Comparison of ENCODE assay signal across 17 cellular contexts in the genomic region with DNA sequence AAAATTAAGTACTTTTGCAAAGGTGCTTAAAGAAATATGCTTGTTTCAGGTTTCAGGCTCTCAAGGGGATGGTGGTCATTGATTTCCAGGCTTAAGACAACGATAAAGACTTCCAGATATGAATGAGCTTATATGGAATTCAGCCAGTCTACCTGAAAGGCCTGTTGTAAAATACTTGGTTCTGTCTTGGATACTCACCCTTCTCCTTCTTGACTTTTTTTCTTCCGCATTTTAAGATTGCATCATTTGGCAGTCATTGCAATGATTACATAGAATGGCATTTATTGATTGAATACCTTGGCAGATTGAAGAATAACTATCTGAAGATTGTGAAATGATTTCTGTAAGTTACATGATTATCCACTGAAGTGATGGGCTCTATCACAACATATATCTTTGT.
DNase-seq lines count a peak whose midpoint lies in the region; ATAC-seq and TF ChIP-seq lines count a peak whose summit lies in the region.
"Had no signal": no experiment of that assay in that cellular context is flagged by ENCODE, and none has a peak within 500 bp of the region (broad histone marks: within the 10 kb centered on the region; RNA-seq: fewer than 3 reads in every experiment).

No MANE protein-coding gene starts in this region.

- intact Hi-C loops in head of caudate nucleus (cut with DNase I) = no loop called here

- H3K36me3 ChIP-seq in brain microvascular endothelial cell (replicated peaks) = no peaks in the 10 kb centered on the region
- H3K36me3 ChIP-seq: prostate gland had no signal

- H3K27me3 Mint-ChIP-seq in activated CD8-positive, alpha-beta T cell treated with anti-CD3 and anti-CD28 coated beads, Interleukin-2, amount 10 ng/mL, durations not matched to agents 7 days and 5 days (ENCODE audit: low read depth) = no peaks in the 10 kb centered on the region

- H3K4me3 Mint-ChIP-seq in activated CD8-positive, alpha-beta T cell treated with anti-CD3 and anti-CD28 coated beads, Interleukin-2, amount 10 ng/mL, durations not matched to agents 7 days and 5 days = no peak overlapping the region

- POLR2A ChIA-PET in activated CD8-positive, alpha-beta T cell treated with anti-CD3 and anti-CD28 coated beads, Interleukin-2, amount 10 ng/mL, durations not matched to agents 7 days and 5 days (lab: Charles Lee) = no interaction called here

- no peak overlapping the region for H3K27ac Mint-ChIP-seq in activated CD8-positive, alpha-beta T cell treated with anti-CD3 and anti-CD28 coated beads, Interleukin-2, amount 10 ng/mL, durations not matched to agents 7 days and 5 days
- H3K27ac Mint-ChIP-seq: activated T-helper 2 cell treated with anti-CD3 and anti-CD28 coated beads, Interferon-gamma antibody, Interleukin-2, Interleukin-4, amounts not matched to agents 10 μg/mL and 5 μg/mL and 100 μg/mL, durations not matched to agents 14 hours and 24 hours and 36 hours had no signal

- no peak for ATAC-seq in activated CD8-positive, alpha-beta T cell treated with anti-CD3 and anti-CD28 coated beads, Interleukin-2, amount 10 ng/mL, durations not matched to agents 7 days and 5 days
- ATAC-seq in HG02970 (IDR thresholded peaks at IDR 0.05; ENCODE audit: low FRiP score, unreplicated experiment) (no peak), GM19023 (IDR thresholded peaks at IDR 0.05; ENCODE audit: unreplicated experiment) (no peak)

- TF ChIP-seq CTCF in brain microvascular endothelial cell (IDR thresholded peaks at IDR 0.05; ENCODE audit: low read depth, low read length, missing control alignments) = no peak

- H3K27ac ChIP-seq in brain microvascular endothelial cell = peak overlapping the region; percentile 7
- H3K27ac ChIP-seq: dorsolateral prefrontal cortex, prostate gland had no signal

- no peaks in the 10 kb centered on the region for H3K27me3 ChIP-seq in brain microvascular endothelial cell (replicated peaks)

- H3K9me3 Mint-ChIP-seq in activated CD8-positive, alpha-beta T cell treated with anti-CD3 and anti-CD28 coated beads, Interleukin-2, amount 10 ng/mL, durations not matched to agents 7 days and 5 days (ENCODE audit: insufficient read depth) = no peaks in the 10 kb centered on the region
- H3K9me3 Mint-ChIP-seq: activated T-helper 2 cell treated with anti-CD3 and anti-CD28 coated beads, Interferon-gamma antibody, Interleukin-2, Interleukin-4, amounts not matched to agents 10 μg/mL and 5 μg/mL and 100 μg/mL, durations not matched to agents 14 hours and 24 hours and 36 hours had no signal

- no peaks in the 10 kb centered on the region for H3K36me3 Mint-ChIP-seq in activated CD8-positive, alpha-beta T cell treated with anti-CD3 and anti-CD28 coated beads, Interleukin-2, amount 10 ng/mL, durations not matched to agents 7 days and 5 days (ENCODE audit: low read depth)

- H3K4me3 ChIP-seq in brain microvascular endothelial cell (ENCODE audit: low read depth, low read length) = no peak overlapping the region
- H3K4me3 ChIP-seq: dorsolateral prefrontal cortex, prostate gland had no signal

- CTCF ChIA-PET in activated CD8-positive, alpha-beta T cell treated with anti-CD3 and anti-CD28 coated beads, Interleukin-2, amount 10 ng/mL, durations not matched to agents 7 days and 5 days (lab: Charles Lee) = no interaction called here

- H3K4me1 Mint-ChIP-seq in activated CD8-positive, alpha-beta T cell treated with anti-CD3 and anti-CD28 coated beads, Interleukin-2, amount 10 ng/mL, durations not matched to agents 7 days and 5 days (ENCODE audit: low read depth) = no peaks in the 10 kb centered on the region

- DNase-seq in Caki2 (ENCODE audit: low read depth) (peak; percentile 28), NOMO-1 (lab: John Stamatoyannopoulos, UW; ENCODE audit: unreplicated experiment in 2 of 2) (peak; percentile 10 to 52), brain microvascular endothelial cell (no peak), kidney tubule cell (ENCODE audit: low spot score) (peak; percentile 86), head of caudate nucleus (no peak)
- no peak for DNase-seq in activated CD8-positive, alpha-beta T cell treated with anti-CD3 and anti-CD28 coated beads, Interleukin-2, amount 10 ng/mL, durations not matched to agents 7 days and 5 days
- DNase-seq: aorta; dorsolateral prefrontal cortex; NCI-H187 treated with DMSO at 0.1 percent for 48 hours; NCI-H526 treated with DMSO at 0.1 percent for 48 hours; Right ventricle myocardium superior; stimulated activated CD4-positive, alpha-beta T cell treated with anti-CD3 and anti-CD28 coated beads, Interleukin-15, amount 100 ng/mL, for 24 hours; T1000 had no signal

- in situ Hi-C loops in Caki2 (cut with HindIII; ENCODE audit: low pct_unique_long_range_greater_than_20kb, low sequenced_read_pairs) = no loop called here
- in situ Hi-C loops in brain microvascular endothelial cell (cut with HindIII; ENCODE audit: low pct_ligation_motif_present, low sequenced_read_pairs) = no loop called here

Comparison
In these comparisons a context has a peak if more than half of its experiments do, and no peak if none do; other contexts are left out.
1. DNase-seq: peak in Caki2 (single experiment), NOMO-1 (2 of 2) and kidney tubule cell (single experiment); none in brain microvascular endothelial cell (single experiment), activated CD8-positive, alpha-beta T cell treated with anti-CD3 and anti-CD28 coated beads, Interleukin-2, amount 10 ng/mL, durations not matched to agents 7 days and 5 days (single experiment) and head of caudate nucleus (0 of 42).